8 cellular contexts compared by ENCODE assay signal in the genomic region with DNA sequence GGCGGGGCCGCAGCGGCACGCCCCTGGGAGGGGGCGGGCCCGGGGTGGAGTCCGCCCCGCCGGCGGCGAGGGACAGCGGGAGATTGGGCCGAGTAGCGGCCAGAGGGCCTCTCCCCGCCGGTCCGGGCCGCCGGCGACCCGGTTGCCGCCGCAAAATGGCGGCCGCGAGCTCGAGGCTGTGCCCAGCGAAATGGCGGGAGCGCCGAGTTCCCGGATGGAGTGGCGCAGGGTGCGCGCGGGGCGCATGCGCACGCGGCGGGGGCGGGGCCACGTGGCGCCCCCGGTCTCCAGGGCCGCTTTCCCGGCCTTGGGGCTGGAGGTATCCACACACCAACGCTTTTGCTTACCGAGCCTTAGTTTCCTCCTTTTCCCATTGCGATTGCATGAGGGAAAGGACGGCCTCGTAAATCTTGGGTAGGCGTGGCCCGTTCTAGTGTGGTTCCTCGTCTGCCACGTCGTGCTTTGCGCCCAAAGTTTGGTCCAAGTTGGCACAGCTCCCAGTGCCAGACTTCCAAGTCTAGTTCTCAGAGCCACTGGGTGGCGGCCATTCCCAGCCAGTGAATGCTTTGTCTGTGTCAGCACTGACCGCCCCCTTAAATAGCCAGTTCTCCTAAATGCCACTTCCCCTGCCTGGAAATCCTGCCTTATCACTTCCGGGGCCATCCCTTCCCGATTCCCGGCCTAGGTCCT. TPM values are rescaled to one million over a fixed set of nuclear protein-coding genes. Genes with fewer than 3 reads are reported as not detected.
DNase-seq lines count a peak whose midpoint lies in the region; ATAC-seq, FAIRE-seq and TF ChIP-seq lines count a peak whose summit lies in the region.

No MANE protein-coding gene starts in this region.

- peaks cover 76% of the 10 kb centered on the region for H3K4me1 Mint-ChIP-seq in activated naive CD8-positive, alpha-beta T cell treated with anti-CD3 and anti-CD28 coated beads, Interleukin-2, amount 50 U/mL, for 24 hours

- no peaks in the 10 kb centered on the region for H3K27me3 Mint-ChIP-seq in activated naive CD8-positive, alpha-beta T cell treated with anti-CD3 and anti-CD28 coated beads, Interleukin-2, amount 50 U/mL, for 24 hours

- H4K20me1 ChIP-seq in Loucy (ENCODE audit: insufficient read depth, low read length, poor library complexity, severe bottlenecking) = peaks cover 51% of the 10 kb centered on the region

- H3K9ac ChIP-seq in Loucy (ENCODE audit: low read depth, low read length, poor library complexity, severe bottlenecking) (peak overlapping the region; percentile 97), parathyroid adenoma (peak overlapping the region; percentile 32)

- H3K27ac Mint-ChIP-seq in activated naive CD8-positive, alpha-beta T cell treated with anti-CD3 and anti-CD28 coated beads, Interleukin-2, amount 50 U/mL, for 24 hours = peak overlapping the region; percentile 96

- H3K27ac ChIP-seq in parathyroid adenoma = peak overlapping the region; percentile 90
- H3K27ac ChIP-seq in urinary bladder (ENCODE audit: low read depth) = peak overlapping the region; percentile 100

- intact Hi-C loops in cardiac septum (cut with DNase I) = loop anchor here (5.0 kb wide), 1 partner anchor 113 kb away; a partner anchor contains a TSS

- H3K9me3 Mint-ChIP-seq in activated naive CD8-positive, alpha-beta T cell treated with anti-CD3 and anti-CD28 coated beads, Interleukin-2, amount 50 U/mL, for 24 hours = no peaks in the 10 kb centered on the region

- peaks cover 14% of the 10 kb centered on the region for H3F3A ChIP-seq in Loucy (ENCODE audit: low read depth)

- H3K36me3 ChIP-seq in Loucy (ENCODE audit: insufficient read depth, low read length) (peaks cover 44% of the 10 kb centered on the region; the same call in 1 of the 2 replicates), parathyroid adenoma (ENCODE audit: control insufficient read depth, insufficient read depth, low read length) (no peaks in the 10 kb centered on the region), urinary bladder (ENCODE audit: insufficient read depth) (peaks cover 5% of the 10 kb centered on the region)

- under 1% methylated on average over 63 of the region's 63 CpGs for WGBS in urinary bladder

- no peak overlapping the region for H2AFZ ChIP-seq in Loucy (ENCODE audit: low read length)
- no peak overlapping the region for H2AFZ ChIP-seq in parathyroid adenoma

- ATAC-seq in SK-N-SH treated with all-trans-retinoic acid at 6 μM for 48 hours = peak; percentile 3; the same call in 2 of the 3 replicates
- ATAC-seq in activated naive CD8-positive, alpha-beta T cell treated with anti-CD3 and anti-CD28 coated beads, Interleukin-2, amount 50 U/mL, for 24 hours = peak; percentile 12

- TF ChIP-seq POLR2A in H54 (IDR thresholded peaks at IDR 0.05; ENCODE audit: low read depth, low read length) = peak; percentile 31; the same call in 1 of the 2 replicates

- peaks cover 48% of the 10 kb centered on the region for H3K4me1 ChIP-seq in Loucy (ENCODE audit: insufficient read depth, low read length, poor library complexity, severe bottlenecking)
- H3K4me1 ChIP-seq in parathyroid adenoma = peaks cover 47% of the 10 kb centered on the region
- no peaks in the 10 kb centered on the region for H3K4me1 ChIP-seq in urinary bladder (ENCODE audit: insufficient read depth)

- H3K36me3 Mint-ChIP-seq in activated naive CD8-positive, alpha-beta T cell treated with anti-CD3 and anti-CD28 coated beads, Interleukin-2, amount 50 U/mL, for 24 hours (ENCODE audit: low read depth) = peaks cover 45% of the 10 kb centered on the region

- H3K9me3 ChIP-seq in Loucy (ENCODE audit: insufficient read depth, low read depth, low read length) = no peaks in the 10 kb centered on the region
- no peaks in the 10 kb centered on the region for H3K9me3 ChIP-seq in parathyroid adenoma (ENCODE audit: control insufficient read depth, low read length)

- DNase-seq in GM03348 (ENCODE audit: low spot score) = peak; percentile 94
- no peak for DNase-seq in H54 (ENCODE audit: insufficient read length, low spot score)
- DNase-seq in activated naive CD8-positive, alpha-beta T cell treated with anti-CD3 and anti-CD28 coated beads, Interleukin-2, amount 50 U/mL, for 24 hours = peak; percentile 88
- DNase-seq in cardiac septum (ENCODE audit: low spot score) = peak; percentile 94

- H3K79me2 ChIP-seq in Loucy (ENCODE audit: insufficient read depth, low read length) (peaks cover 52% of the 10 kb centered on the region), parathyroid adenoma (peaks cover 34% of the 10 kb centered on the region)

- peaks cover 4% of the 10 kb centered on the region for H3K27me3 ChIP-seq in Loucy (ENCODE audit: insufficient read depth, low read length, poor library complexity, severe bottlenecking)
- H3K27me3 ChIP-seq in parathyroid adenoma (ENCODE audit: control insufficient read depth, insufficient read depth, low read length) = no peaks in the 10 kb centered on the region

- H3K4me3 Mint-ChIP-seq in activated naive CD8-positive, alpha-beta T cell treated with anti-CD3 and anti-CD28 coated beads, Interleukin-2, amount 50 U/mL, for 24 hours = peak overlapping the region; percentile 95

- no peak for TF ChIP-seq CTCF in Loucy (conservative IDR thresholded peaks at IDR 0.05; ENCODE audit: low read length)
- peak; percentile 16 for TF ChIP-seq CTCF in parathyroid adenoma (IDR thresholded peaks at IDR 0.05)

- H3K9me2 ChIP-seq in Loucy (replicated peaks; ENCODE audit: low read depth, low read length) = no peaks in the 10 kb centered on the region

- H3K4me3 ChIP-seq in Loucy (ENCODE audit: low read length, poor library complexity, severe bottlenecking) (peak overlapping the region; percentile 94), parathyroid adenoma (ENCODE audit: low read depth, low read length) (peak overlapping the region; percentile 96), urinary bladder (ENCODE audit: low read depth, low read length) (peak overlapping the region; percentile 77)

- H3K4me2 ChIP-seq in Loucy (ENCODE audit: low read depth, low read length, poor library complexity, severe bottlenecking) = peak overlapping the region; percentile 100
- peak overlapping the region; percentile 99 for H3K4me2 ChIP-seq in parathyroid adenoma (ENCODE audit: low read length)

- FAIRE-seq in H54 (lab: Jason Lieb, UNC) = no peak

TF ChIP-seq in SK-N-SH treated with all-trans-retinoic acid at 6 μM for 48 hours, 23 proteins besides CTCF, POLR2A, EP300 and RAD21 (continues in another document):
- TF ChIP-seq ZC3H10 (CRISPR knock-in tag; IDR thresholded peaks at IDR 0.05) (no peak), ZFP3 (CRISPR knock-in tag; IDR thresholded peaks at IDR 0.05) (no peak), ARNTL (CRISPR knock-in tag; IDR thresholded peaks at IDR 0.05; ENCODE audit: borderline replicate concordance, low read depth) (no peak), PPARA (CRISPR knock-in tag; IDR thresholded peaks at IDR 0.05; ENCODE audit: borderline replicate concordance) (no peak), ESRRG (CRISPR knock-in tag; IDR thresholded peaks at IDR 0.05) (peak; percentile 94; the same call in 1 of the 2 replicates), RARB (CRISPR knock-in tag; IDR thresholded peaks at IDR 0.05) (no peak; the same call in 1 of the 2 replicates)
- TF ChIP-seq, protein P1, sequence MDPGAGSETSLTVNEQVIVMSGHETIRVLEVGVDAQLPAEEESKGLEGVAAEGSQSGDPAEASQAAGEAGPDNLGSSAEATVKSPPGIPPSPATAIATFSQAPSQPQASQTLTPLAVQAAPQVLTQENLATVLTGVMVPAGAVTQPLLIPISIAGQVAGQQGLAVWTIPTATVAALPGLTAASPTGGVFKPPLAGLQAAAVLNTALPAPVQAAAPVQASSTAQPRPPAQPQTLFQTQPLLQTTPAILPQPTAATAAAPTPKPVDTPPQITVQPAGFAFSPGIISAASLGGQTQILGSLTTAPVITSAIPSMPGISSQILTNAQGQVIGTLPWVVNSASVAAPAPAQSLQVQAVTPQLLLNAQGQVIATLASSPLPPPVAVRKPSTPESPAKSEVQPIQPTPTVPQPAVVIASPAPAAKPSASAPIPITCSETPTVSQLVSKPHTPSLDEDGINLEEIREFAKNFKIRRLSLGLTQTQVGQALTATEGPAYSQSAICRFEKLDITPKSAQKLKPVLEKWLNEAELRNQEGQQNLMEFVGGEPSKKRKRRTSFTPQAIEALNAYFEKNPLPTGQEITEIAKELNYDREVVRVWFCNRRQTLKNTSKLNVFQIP (CRISPR knock-in tag; IDR thresholded peaks at IDR 0.05; ENCODE audit: borderline replicate concordance, low read depth) = no peak
- TF ChIP-seq, protein P2, sequence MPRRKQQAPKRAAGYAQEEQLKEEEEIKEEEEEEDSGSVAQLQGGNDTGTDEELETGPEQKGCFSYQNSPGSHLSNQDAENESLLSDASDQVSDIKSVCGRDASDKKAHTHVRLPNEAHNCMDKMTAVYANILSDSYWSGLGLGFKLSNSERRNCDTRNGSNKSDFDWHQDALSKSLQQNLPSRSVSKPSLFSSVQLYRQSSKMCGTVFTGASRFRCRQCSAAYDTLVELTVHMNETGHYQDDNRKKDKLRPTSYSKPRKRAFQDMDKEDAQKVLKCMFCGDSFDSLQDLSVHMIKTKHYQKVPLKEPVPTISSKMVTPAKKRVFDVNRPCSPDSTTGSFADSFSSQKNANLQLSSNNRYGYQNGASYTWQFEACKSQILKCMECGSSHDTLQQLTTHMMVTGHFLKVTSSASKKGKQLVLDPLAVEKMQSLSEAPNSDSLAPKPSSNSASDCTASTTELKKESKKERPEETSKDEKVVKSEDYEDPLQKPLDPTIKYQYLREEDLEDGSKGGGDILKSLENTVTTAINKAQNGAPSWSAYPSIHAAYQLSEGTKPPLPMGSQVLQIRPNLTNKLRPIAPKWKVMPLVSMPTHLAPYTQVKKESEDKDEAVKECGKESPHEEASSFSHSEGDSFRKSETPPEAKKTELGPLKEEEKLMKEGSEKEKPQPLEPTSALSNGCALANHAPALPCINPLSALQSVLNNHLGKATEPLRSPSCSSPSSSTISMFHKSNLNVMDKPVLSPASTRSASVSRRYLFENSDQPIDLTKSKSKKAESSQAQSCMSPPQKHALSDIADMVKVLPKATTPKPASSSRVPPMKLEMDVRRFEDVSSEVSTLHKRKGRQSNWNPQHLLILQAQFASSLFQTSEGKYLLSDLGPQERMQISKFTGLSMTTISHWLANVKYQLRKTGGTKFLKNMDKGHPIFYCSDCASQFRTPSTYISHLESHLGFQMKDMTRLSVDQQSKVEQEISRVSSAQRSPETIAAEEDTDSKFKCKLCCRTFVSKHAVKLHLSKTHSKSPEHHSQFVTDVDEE (CRISPR knock-in tag; IDR thresholded peaks at IDR 0.05) = no peak

RNA-seq across cellular contexts. Expression of a gene that starts 0.5 kb away (rescaled TPM):
- total RNA-seq in cardiac septum = 318 TPM
- total RNA-seq in urinary bladder = 267 TPM
- 536 TPM for polyA plus RNA-seq in urinary bladder

RNA-seq across cellular contexts. Expression of a gene that starts 5.7 kb away (rescaled TPM):
- 20.0 TPM for total RNA-seq in cardiac septum
- 4.9 TPM for total RNA-seq in urinary bladder
- polyA plus RNA-seq in urinary bladder = 55.9 TPM

RNA-seq across cellular contexts. Expression of a gene that starts 16.1 kb away (rescaled TPM):
- total RNA-seq in cardiac septum (not detected), urinary bladder (0.32 TPM)
- 0.09 TPM for polyA plus RNA-seq in urinary bladder

RNA-seq across cellular contexts. Expression of a gene that starts 21.2 kb away (rescaled TPM):
- total RNA-seq in cardiac septum (97.5 TPM), urinary bladder (12.2 TPM)
- polyA plus RNA-seq in urinary bladder = 64.3 TPM

RNA-seq across cellular contexts. Expression of a gene that starts 28.1 kb away (rescaled TPM):
- total RNA-seq in cardiac septum (486 TPM), urinary bladder (9.5 TPM)
- polyA plus RNA-seq in urinary bladder = 236 TPM
